Comparison of ENCODE assay signal across 1 cellular context in genomic region chr6:1378224-1379025, GRCh38.
A peak's percentile ranks its signal among the peaks of the same experiment; 100 is the strongest.
TF ChIP-seq lines count a peak whose summit lies in the region.

No MANE protein-coding gene starts in this region.

TF ChIP-seq in GM12878, 131 proteins besides CTCF, POLR2A, EP300 and RAD21 (continued from another document):
- TF ChIP-seq ZNF592 (IDR thresholded peaks at IDR 0.05) (no peak), SREBF2 (IDR thresholded peaks at IDR 0.05; ENCODE audit: low read length) (no peak), EZH2 (IDR thresholded peaks at IDR 0.05; ENCODE audit: borderline replicate concordance, control insufficient read depth, low read depth, low read length) (peak; percentile 12; the same call in 1 of the 2 replicates), CUX1 (IDR thresholded peaks at IDR 0.05; ENCODE audit: insufficient replicate concordance, low read depth, low read length) (no peak), CREM (IDR thresholded peaks at IDR 0.05; ENCODE audit: low read depth) (no peak), MEF2A (IDR thresholded peaks at IDR 0.05; ENCODE audit: insufficient read depth, low read depth, low read length) (no peak), SUZ12 (IDR thresholded peaks at IDR 0.05; ENCODE audit: unreplicated experiment) (peak; percentile 98)
